In genomic region chr20:3846740-3847418, GRCh38 we compare ENCODE assay signal across 8 cellular contexts. TPM values are rescaled to one million over a fixed set of nuclear protein-coding genes. Genes with fewer than 3 reads are reported as not detected.
A peak's percentile ranks its signal among the peaks of the same experiment; 100 is the strongest.
DNase-seq lines count a peak whose midpoint lies in the region; ATAC-seq and TF ChIP-seq lines count a peak whose summit lies in the region.

MAVS (plus strand) TSS chr20:3846834; CDS start chr20:3854625, 7,791 bp downstream.

- H3K36me3 Mint-ChIP-seq in T-cell = no peaks in the 10 kb centered on the region

- peak; percentile 93 for ATAC-seq in HG02610 (IDR thresholded peaks at IDR 0.05; ENCODE audit: unreplicated experiment)
- peak; percentile 99 to 100 (median 99) for ATAC-seq in T-cell (replicated peaks in 1 of 4)

- peaks cover 27 to 31% (median 27%) of the 10 kb centered on the region in 3 donors for H3K4me1 Mint-ChIP-seq in T-cell

- no peaks in the 10 kb centered on the region for H3K27me3 ChIP-seq in adipocyte (replicated peaks; ENCODE audit: control insufficient read depth, insufficient read depth, low read length)
- H3K27me3 ChIP-seq in cardiac muscle cell = no peaks in the 10 kb centered on the region
- no peaks in the 10 kb centered on the region for H3K27me3 ChIP-seq in tibial nerve

- peak within 1 kb of the TSS; percentile 80 to 91 for H3K27ac Mint-ChIP-seq in T-cell

- peak within 1 kb of the TSS; percentile 100 for H3K9ac ChIP-seq in adipocyte (ENCODE audit: low read length)

- WGBS in tibial nerve, 2 donors = 0% methylated on average over 14 to 45 of the region's 72 CpGs

- POLR2A ChIA-PET in T-cell (lab: Charles Lee) = no interaction called here

- DNase-seq in GM12864 (ENCODE audit: low read depth) = peak; percentile 45
- peak; percentile 89 for DNase-seq in NCI-H1105 (lab: John Stamatoyannopoulos, UW)
- peak in 32 of 34 experiments; percentile 61 to 87 (median 78) for DNase-seq in T-cell
- peak; percentile 95 for DNase-seq in adipocyte (ENCODE audit: low read depth)
- DNase-seq in cardiac muscle cell (ENCODE audit: low read depth in 1 of 2, low spot score in 1 of 2) = peak; percentile 81 to 95
- DNase-seq in pons (ENCODE audit: low spot score) = peak; percentile 77
- peak; percentile 80 to 81 for DNase-seq in tibial nerve (ENCODE audit: low spot score in 2 of 2)

- H3K4me1 ChIP-seq in adipocyte (ENCODE audit: control insufficient read depth, insufficient read depth, low read length) = peaks cover 29% of the 10 kb centered on the region
- H3K4me1 ChIP-seq in cardiac muscle cell (ENCODE audit: low read depth) = peaks cover 4% of the 10 kb centered on the region
- peaks cover 0 to 28% (median 10%) of the 10 kb centered on the region in 4 donors for H3K4me1 ChIP-seq in tibial nerve

- H3K4me3 ChIP-seq in GM12864 (ENCODE audit: low read depth, low read length) (peak within 1 kb of the TSS; percentile 89), adipocyte (ENCODE audit: low read length) (peak within 1 kb of the TSS; percentile 98), cardiac muscle cell (peak within 1 kb of the TSS; percentile 65), tibial nerve (peak within 1 kb of the TSS; percentile 73 to 94 (median 86))

- peak in 1 of 2 donors; percentile 86 for TF ChIP-seq POLR2A in tibial nerve (IDR thresholded peaks at IDR 0.05)

- no peaks in the 10 kb centered on the region for H3K9me3 Mint-ChIP-seq in T-cell

- TF ChIP-seq CTCF in GM12864 (IDR thresholded peaks at IDR 0.05; ENCODE audit: low read depth, low read length, missing control alignments) (no peak), cardiac muscle cell (IDR thresholded peaks at IDR 0.05; ENCODE audit: low read depth, low read length) (no peak), tibial nerve (IDR thresholded peaks at IDR 0.05) (peak in 1 of 5 experiments; percentile 36)

- peak within 1 kb of the TSS; percentile 85 to 90 (median 86) for H3K4me3 Mint-ChIP-seq in T-cell

- peak within 1 kb of the TSS; percentile 84 for H3K27ac ChIP-seq in cardiac muscle cell
- H3K27ac ChIP-seq in tibial nerve = peak within 1 kb of the TSS; percentile 81 to 98 (median 91)

- H3K9me3 ChIP-seq in adipocyte (ENCODE audit: control insufficient read depth, low read length) = no peaks in the 10 kb centered on the region
- no peaks in the 10 kb centered on the region for H3K9me3 ChIP-seq in cardiac muscle cell (ENCODE audit: low read depth)
- H3K9me3 ChIP-seq in tibial nerve = no peaks in the 10 kb centered on the region

- CTCF ChIA-PET in T-cell (lab: Charles Lee) = no interaction called here

- H3K27me3 Mint-ChIP-seq in T-cell = no peaks in the 10 kb centered on the region

- no peaks in the 10 kb centered on the region for H3K36me3 ChIP-seq in adipocyte (ENCODE audit: control insufficient read depth, insufficient read depth, low read length, severe bottlenecking)
- no peaks in the 10 kb centered on the region for H3K36me3 ChIP-seq in cardiac muscle cell
- H3K36me3 ChIP-seq in tibial nerve = peaks cover 0 to 4% (median 0%) of the 10 kb centered on the region in 3 donors

- TF ChIP-seq EP300 in tibial nerve (IDR thresholded peaks at IDR 0.05) = peak in 1 of 2 donors; percentile 90

RNA-seq across cellular contexts. Expression of gene MAVS, which starts in this region (rescaled TPM):
- total RNA-seq in T-cell = 10 to 100 TPM; 25.7 to 46.9 (median 43.3) TPM
- 34.7 and 40.9 TPM in 2 replicates for total RNA-seq in cardiac muscle cell
- 15.0 and 19.8 TPM in 2 replicates for polyA plus RNA-seq in cardiac muscle cell
- total RNA-seq in tibial nerve = 10 to 100 TPM; 34.5 to 49.8 (median 39.3) TPM

Comparison
In these comparisons a context has a peak if more than half of its experiments do, and no peak if none do; other contexts are left out.
1. Peak in every context shown above with its lines: DNase-seq, ATAC-seq, H3K4me3 ChIP-seq and H3K27ac ChIP-seq.
2. DNase-seq: peak in every context shown above with its lines; median percentile 95 in adipocyte; 89 in NCI-H1105; 88 in cardiac muscle cell; 80 in tibial nerve; 78 in T-cell; 77 in pons; 45 in GM12864.